In genomic region chr11:12159351-12160099, GRCh38 we compare ENCODE assay signal across 8 cellular contexts. TPM values are rescaled to one million over a fixed set of nuclear protein-coding genes. Genes with fewer than 3 reads are reported as not detected.
DNase-seq lines count a peak whose midpoint lies in the region; ATAC-seq, FAIRE-seq and TF ChIP-seq lines count a peak whose summit lies in the region.

No MANE protein-coding gene starts in this region.

- TSS peak; percentile 78 for BruUV-seq in Caco-2 (replicated peaks; lab: Mats Ljungman, UMichigan)

- FAIRE-seq in pancreas (lab: Jason Lieb, UNC) = no peak

- H3K4me3 ChIP-seq in Caco-2 (ENCODE audit: low read depth, low read length) = no peak overlapping the region
- no peak overlapping the region for H3K4me3 ChIP-seq in RWPE2 (ENCODE audit: severe bottlenecking)
- no peak overlapping the region for H3K4me3 ChIP-seq in pancreas

- peaks cover 4% of the 10 kb centered on the region for H3K36me3 ChIP-seq in Caco-2 (ENCODE audit: control insufficient read depth, insufficient read depth, low read length)
- peaks cover 87% of the 10 kb centered on the region for H3K36me3 ChIP-seq in RWPE2 (ENCODE audit: low read depth)
- no peaks in the 10 kb centered on the region for H3K36me3 ChIP-seq in pancreas

- peaks cover 63% of the 10 kb centered on the region for H3K4me1 Mint-ChIP-seq in Caco-2 (ENCODE audit: low read depth, unreplicated experiment)

- H3K27ac ChIP-seq in RWPE2 (ENCODE audit: poor library complexity, severe bottlenecking) (peak overlapping the region; percentile 99), pancreas (peak overlapping the region in 2 of 4 donors; percentile 7 to 31)

- POLR2A ChIA-PET in Caco-2 (lab: Charles Lee) = interaction anchor here (1.0 to 1.4 kb wide), 2 partner anchors 16 to 40 kb away, joined by 3 to 5 read pairs; no protein-coding TSS in a partner anchor

- H3K9me3 ChIP-seq in Caco-2 (no peaks in the 10 kb centered on the region), RWPE2 (ENCODE audit: severe bottlenecking) (no peaks in the 10 kb centered on the region), pancreas (no peaks in the 10 kb centered on the region)

- WGBS in pancreas, 2 donors = 72 to 75% methylated on average over 9 of the region's 9 CpGs

- H3K4me3 Mint-ChIP-seq in Caco-2 (ENCODE audit: unreplicated experiment) = no peak overlapping the region

- intact Hi-C loops in Caco-2 (cut with micrococcal nuclease; ENCODE audit: unreplicated experiment) = loop anchor here (1.0 to 5.0 kb wide), 3 partner anchors 15 to 123 kb away; no protein-coding TSS in a partner anchor
- intact Hi-C loops in pancreas (cut with DNase I) = no loop called here

- DNase-seq in Caco-2 = no peak
- no peak for DNase-seq in RWPE2 (ENCODE audit: low spot score)
- DNase-seq in pancreas = no peak
- DNase-seq in NCI-H1417 (lab: John Stamatoyannopoulos, UW) = no peak
- no peak for DNase-seq in activated CD8-positive, alpha-beta memory T cell treated with anti-CD3 and anti-CD28 coated beads, Interleukin-2, amount 50 U/mL, for 4 hours
- no peak for DNase-seq in stimulated activated CD4-positive, alpha-beta T cell treated with anti-CD3 and anti-CD28 coated beads, Interleukin-12 subunit alpha, Interleukin-12 subunit beta, amount 100 ng/mL, for 4 hours

- H3K27me3 ChIP-seq in Caco-2 (replicated peaks; ENCODE audit: control insufficient read depth, insufficient read depth, low read length) (no peaks in the 10 kb centered on the region), RWPE2 (ENCODE audit: insufficient read depth, poor library complexity, severe bottlenecking) (no peaks in the 10 kb centered on the region), pancreas (no peaks in the 10 kb centered on the region)

- TF ChIP-seq CTCF in Caco-2 (IDR thresholded peaks at IDR 0.05; ENCODE audit: insufficient read depth in 1 of 2, low read depth in 1 of 2, low read length in 1 of 2, severe bottlenecking in 1 of 2, unreplicated experiment in 1 of 2) = no peak
- peak; percentile 30 for TF ChIP-seq CTCF in RWPE2 (IDR thresholded peaks at IDR 0.05; ENCODE audit: poor library complexity, severe bottlenecking)
- no peak for TF ChIP-seq CTCF in pancreas (IDR thresholded peaks at IDR 0.05)

- peak; percentile 64 for ATAC-seq in RWPE2 (ENCODE audit: low read depth)
- ATAC-seq in esophagus mucosa = peak; percentile 14
- ATAC-seq in pancreas = peak in 3 of 4 donors; percentile 61 to 70 (median 64)
- ATAC-seq in GM21447 (IDR thresholded peaks at IDR 0.05; ENCODE audit: unreplicated experiment) = no peak

- CTCF ChIA-PET in Caco-2 (lab: Charles Lee) = interaction anchor here (0.7 to 1.6 kb wide), 8 partner anchors 16 to 106 kb away, joined by 3 to 5 read pairs (median 4); no protein-coding TSS in a partner anchor

- peak overlapping the region; percentile 83 for H3K27ac Mint-ChIP-seq in Caco-2 (ENCODE audit: unreplicated experiment)

- H3K27me3 Mint-ChIP-seq in Caco-2 (ENCODE audit: insufficient read depth, unreplicated experiment) = no peaks in the 10 kb centered on the region

- H3K4me1 ChIP-seq in Caco-2 (peaks cover 67% of the 10 kb centered on the region), RWPE2 (ENCODE audit: insufficient read depth, poor library complexity, severe bottlenecking) (peaks cover 29% of the 10 kb centered on the region), pancreas (peaks cover 0 to 5% (median 4%) of the 10 kb centered on the region in 3 donors)

- H3K36me3 Mint-ChIP-seq in Caco-2 (ENCODE audit: insufficient read depth, unreplicated experiment) = peaks cover 82% of the 10 kb centered on the region

- H3K9me3 Mint-ChIP-seq in Caco-2 (ENCODE audit: unreplicated experiment) = no peaks in the 10 kb centered on the region

RNA-seq across cellular contexts. Expression of gene MICAL2, which starts 49.1 kb away (rescaled TPM):
- 247 and 272 TPM in 2 replicates for total RNA-seq in Caco-2 (2022)
- 15.5 TPM for total RNA-seq in esophagus mucosa
- total RNA-seq in pancreas = 10 to 100 TPM; 20.4 to 38.8 (median 27.1) TPM
- 1 to 10 TPM; 4.8 to 5.4 TPM for polyA plus RNA-seq in pancreas
